ENCODE assay signal across 13 cellular contexts in genomic region chr16:23859713-23860269, GRCh38. TPM values are rescaled to one million over a fixed set of nuclear protein-coding genes. Genes with fewer than 3 reads are reported as not detected.
A peak's percentile ranks its signal among the peaks of the same experiment; 100 is the strongest.
DNase-seq lines count a peak whose midpoint lies in the region; ATAC-seq lines count a peak whose summit lies in the region.
"Had no signal": no experiment of that assay in that cellular context is flagged by ENCODE, and none has a peak within 500 bp of the region (broad histone marks: within the 10 kb centered on the region; RNA-seq: fewer than 3 reads in every experiment).

No MANE protein-coding gene starts in this region.

- DNase-seq in activated T-cell treated with anti-CD3 and anti-CD28 coated beads, Interleukin-2, amount 50 U/mL, for 72 hours: no peak
- DNase-seq in activated T-cell treated with anti-CD3 and anti-CD28 coated beads, Interleukin-2, amount 50 U/mL, for 1 hour: no peak
- DNase-seq in MV-4-11 (lab: John Stamatoyannopoulos, UW) (peak; percentile 74), left lobe of liver (ENCODE audit: low spot score) (no peak)
- DNase-seq in activated CD8-positive, alpha-beta T cell treated with anti-CD3 and anti-CD28 coated beads, Interleukin-2, amount 10 ng/mL, durations not matched to agents 7 days and 5 days: no peak
- DNase-seq in stimulated activated CD4-positive, alpha-beta T cell treated with anti-CD3 and anti-CD28 coated beads, Interleukin-2, amount 100 ng/mL, for 48 hours: no peak
- DNase-seq: cerebellar nuclear complex, NCI-H146, pancreas, small intestine had no signal

- H3K36me3 Mint-ChIP-seq in activated T-cell treated with anti-CD3 and anti-CD28 coated beads, Interleukin-2, amount 50 U/mL, for 72 hours (ENCODE audit: insufficient read depth in 2 of 2): no peaks in the 10 kb centered on the region
- peaks cover 27% of the 10 kb centered on the region for H3K36me3 Mint-ChIP-seq in activated CD8-positive, alpha-beta T cell treated with anti-CD3 and anti-CD28 coated beads, Interleukin-2, amount 10 ng/mL, durations not matched to agents 7 days and 5 days (ENCODE audit: low read depth)
- H3K36me3 Mint-ChIP-seq in stimulated activated memory B cell treated with anti-CD40 and anti-IgM and Interleukin-4, amounts not matched to agents 10 μg/mL and 1 μg/mL and 100 μg/mL, for 72 hours: peaks cover 9% of the 10 kb centered on the region

- peak overlapping the region; percentile 16 for H3K27ac Mint-ChIP-seq in activated T-cell treated with anti-CD3 and anti-CD28 coated beads, Interleukin-2, amount 50 U/mL, for 72 hours
- H3K27ac Mint-ChIP-seq in activated CD8-positive, alpha-beta T cell treated with anti-CD3 and anti-CD28 coated beads, Interleukin-2, amount 10 ng/mL, durations not matched to agents 7 days and 5 days: peak overlapping the region; percentile 43
- H3K27ac Mint-ChIP-seq in stimulated activated memory B cell treated with anti-CD40 and anti-IgM and Interleukin-4, amounts not matched to agents 10 μg/mL and 1 μg/mL and 100 μg/mL, for 72 hours: peak overlapping the region; percentile 70

- CTCF ChIA-PET in activated CD8-positive, alpha-beta T cell treated with anti-CD3 and anti-CD28 coated beads, Interleukin-2, amount 10 ng/mL, durations not matched to agents 7 days and 5 days (lab: Charles Lee): interaction anchor here (1.2 to 2.7 kb wide), 6 partner anchors 17 to 151 kb away, joined by 3 to 16 read pairs (median 4); no protein-coding TSS in a partner anchor

- H3K9me3 Mint-ChIP-seq in activated T-cell treated with anti-CD3 and anti-CD28 coated beads, Interleukin-2, amount 50 U/mL, for 72 hours: no peaks in the 10 kb centered on the region
- H3K9me3 Mint-ChIP-seq in activated CD8-positive, alpha-beta T cell treated with anti-CD3 and anti-CD28 coated beads, Interleukin-2, amount 10 ng/mL, durations not matched to agents 7 days and 5 days (ENCODE audit: insufficient read depth): no peaks in the 10 kb centered on the region
- no peaks in the 10 kb centered on the region for H3K9me3 Mint-ChIP-seq in stimulated activated memory B cell treated with anti-CD40 and anti-IgM and Interleukin-4, amounts not matched to agents 10 μg/mL and 1 μg/mL and 100 μg/mL, for 72 hours

- H3K4me1 Mint-ChIP-seq in activated T-cell treated with anti-CD3 and anti-CD28 coated beads, Interleukin-2, amount 50 U/mL, for 72 hours (ENCODE audit: low read depth): peaks cover 84% of the 10 kb centered on the region
- peaks cover 66% of the 10 kb centered on the region for H3K4me1 Mint-ChIP-seq in activated CD8-positive, alpha-beta T cell treated with anti-CD3 and anti-CD28 coated beads, Interleukin-2, amount 10 ng/mL, durations not matched to agents 7 days and 5 days (ENCODE audit: low read depth)
- peaks cover 82% of the 10 kb centered on the region for H3K4me1 Mint-ChIP-seq in stimulated activated memory B cell treated with anti-CD40 and anti-IgM and Interleukin-4, amounts not matched to agents 10 μg/mL and 1 μg/mL and 100 μg/mL, for 72 hours

- H3K4me3 Mint-ChIP-seq in activated T-cell treated with anti-CD3 and anti-CD28 coated beads, Interleukin-2, amount 50 U/mL, for 72 hours: peak overlapping the region in 1 of 2 donors; percentile 21
- H3K4me3 Mint-ChIP-seq in activated CD8-positive, alpha-beta T cell treated with anti-CD3 and anti-CD28 coated beads, Interleukin-2, amount 10 ng/mL, durations not matched to agents 7 days and 5 days: no peak overlapping the region
- H3K4me3 Mint-ChIP-seq in stimulated activated memory B cell treated with anti-CD40 and anti-IgM and Interleukin-4, amounts not matched to agents 10 μg/mL and 1 μg/mL and 100 μg/mL, for 72 hours: peak overlapping the region; percentile 24

- ATAC-seq in activated T-cell treated with anti-CD3 and anti-CD28 coated beads, Interleukin-2, amount 50 U/mL, for 72 hours (replicated peaks in 1 of 2): no peak
- ATAC-seq in activated CD8-positive, alpha-beta T cell treated with anti-CD3 and anti-CD28 coated beads, Interleukin-2, amount 10 ng/mL, durations not matched to agents 7 days and 5 days: no peak
- no peak for ATAC-seq in stimulated activated memory B cell treated with anti-CD40 and anti-IgM and Interleukin-4, amounts not matched to agents 10 μg/mL and 1 μg/mL and 100 μg/mL, for 72 hours
- no peak for ATAC-seq in HG03095 (IDR thresholded peaks at IDR 0.05; ENCODE audit: unreplicated experiment)
- no peak for ATAC-seq in left lobe of liver
- ATAC-seq: pancreas had no signal

- POLR2A ChIA-PET in activated CD8-positive, alpha-beta T cell treated with anti-CD3 and anti-CD28 coated beads, Interleukin-2, amount 10 ng/mL, durations not matched to agents 7 days and 5 days (lab: Charles Lee): interaction anchor here (1.0 kb wide), 1 partner anchor 90 kb away, joined by 3 read pairs; no protein-coding TSS in a partner anchor

- H3K27me3 Mint-ChIP-seq in activated T-cell treated with anti-CD3 and anti-CD28 coated beads, Interleukin-2, amount 50 U/mL, for 72 hours (ENCODE audit: low read depth): no peaks in the 10 kb centered on the region
- no peaks in the 10 kb centered on the region for H3K27me3 Mint-ChIP-seq in activated CD8-positive, alpha-beta T cell treated with anti-CD3 and anti-CD28 coated beads, Interleukin-2, amount 10 ng/mL, durations not matched to agents 7 days and 5 days (ENCODE audit: low read depth)
- H3K27me3 Mint-ChIP-seq in stimulated activated memory B cell treated with anti-CD40 and anti-IgM and Interleukin-4, amounts not matched to agents 10 μg/mL and 1 μg/mL and 100 μg/mL, for 72 hours: no peaks in the 10 kb centered on the region

RNA-seq across cellular contexts. Expression of gene PRKCB, which starts 24.0 kb away (rescaled TPM):
- 10 to 100 TPM; 72.1 to 77.0 TPM for total RNA-seq in activated T-cell treated with anti-CD3 and anti-CD28 coated beads, Interleukin-2, amount 50 U/mL, for 72 hours
- 100 to 1,000 TPM; 101 to 105 TPM for total RNA-seq in activated CD8-positive, alpha-beta T cell treated with anti-CD3 and anti-CD28 coated beads, Interleukin-2, amount 10 ng/mL, durations not matched to agents 7 days and 5 days
- 3.3 TPM for total RNA-seq in left lobe of liver
- total RNA-seq: glomerular endothelial cell had no signal

Comparison
In these comparisons a context has a peak if more than half of its experiments do, and no peak if none do; other contexts are left out.
1. H3K27ac Mint-ChIP-seq: peak in every context shown above with its lines; median percentile 70 in stimulated activated memory B cell treated with anti-CD40 and anti-IgM and Interleukin-4, amounts not matched to agents 10 μg/mL and 1 μg/mL and 100 μg/mL, for 72 hours; 43 in activated CD8-positive, alpha-beta T cell treated with anti-CD3 and anti-CD28 coated beads, Interleukin-2, amount 10 ng/mL, durations not matched to agents 7 days and 5 days; 16 in activated T-cell treated with anti-CD3 and anti-CD28 coated beads, Interleukin-2, amount 50 U/mL, for 72 hours.
2. RNA of gene PRKCB, which starts 24.0 kb away (total RNA-seq): 101 to 105 TPM in activated CD8-positive, alpha-beta T cell treated with anti-CD3 and anti-CD28 coated beads, Interleukin-2, amount 10 ng/mL, durations not matched to agents 7 days and 5 days and 72.1 to 77.0 TPM in activated T-cell treated with anti-CD3 and anti-CD28 coated beads, Interleukin-2, amount 50 U/mL, for 72 hours; 3.3 TPM in left lobe of liver (single experiment); every median in the first group is over 10 times any median in the second.